8 cellular contexts compared by ENCODE assay signal in genomic region chr3:51686512-51687215, GRCh38. TPM values are rescaled to one million over a fixed set of nuclear protein-coding genes. Genes with fewer than 3 reads are reported as not detected.
DNase-seq lines count a peak whose midpoint lies in the region; ATAC-seq and TF ChIP-seq lines count a peak whose summit lies in the region.

No MANE protein-coding gene starts in this region.

- H3K27me3 Mint-ChIP-seq in chondrocyte (ENCODE audit: low read depth) (no peaks in the 10 kb centered on the region), natural killer cell (ENCODE audit: low read depth in 2 of 2) (no peaks in the 10 kb centered on the region)

- H3K36me3 Mint-ChIP-seq in chondrocyte (ENCODE audit: low read depth), result peaks cover 24% of the 10 kb centered on the region
- H3K36me3 Mint-ChIP-seq in natural killer cell, result no peaks in the 10 kb centered on the region

- H3K9me3 Mint-ChIP-seq in chondrocyte (ENCODE audit: low read depth) (no peaks in the 10 kb centered on the region), natural killer cell (no peaks in the 10 kb centered on the region)

- TF ChIP-seq CTCF in GM13976 (IDR thresholded peaks at IDR 0.05; ENCODE audit: borderline replicate concordance, control extremely low read depth, extremely low read depth, insufficient read depth, missing control alignments) (no peak), chondrocyte (IDR thresholded peaks at IDR 0.05) (no peak), natural killer cell (IDR thresholded peaks at IDR 0.05) (no peak), WERI-Rb-1 (IDR thresholded peaks at IDR 0.05; ENCODE audit: low read depth, low read length) (no peak)

- DNase-seq in GM13976 (ENCODE audit: low spot score) (peak; percentile 64), chondrocyte (ENCODE audit: low spot score) (no peak), natural killer cell (peak; percentile 70), substantia nigra (lab: John Stamatoyannopoulos, UW) (peak in 2 of 49 donors; percentile 18 to 21), WERI-Rb-1 (no peak)
- peak; percentile 61 for DNase-seq in activated CD4-positive, alpha-beta T cell treated with anti-CD3 and anti-CD28 coated beads for 1 hour

- H3K27ac Mint-ChIP-seq in chondrocyte (ENCODE audit: unreplicated experiment), result peak overlapping the region; percentile 70
- peak overlapping the region; percentile 91 to 97 for H3K27ac Mint-ChIP-seq in natural killer cell

- intact Hi-C loops in natural killer cell (cut with micrococcal nuclease), result loop anchor here (2.0 kb wide), 1 partner anchor 16 kb away; the partner anchor contains the start of gene TEX264

- in situ Hi-C loops in GM13976 (cut with MboI; ENCODE audit: low sequenced_read_pairs, unreplicated experiment), result no loop called here

- H3K4me3 ChIP-seq in WERI-Rb-1 (ENCODE audit: low read depth, low read length), result no peak overlapping the region

- ATAC-seq in HG03342 (IDR thresholded peaks at IDR 0.05; ENCODE audit: unreplicated experiment) (peak; percentile 49), natural killer cell (peak; percentile 75 to 91 (median 88)), GM19455 (IDR thresholded peaks at IDR 0.05; ENCODE audit: unreplicated experiment) (no peak)

- H3K4me1 Mint-ChIP-seq in chondrocyte (ENCODE audit: low read depth) (peaks cover 33% of the 10 kb centered on the region), natural killer cell (peaks cover 61 to 71% of the 10 kb centered on the region in 2 donors)

- H3K4me3 Mint-ChIP-seq in chondrocyte (ENCODE audit: unreplicated experiment), result no peak overlapping the region
- peak overlapping the region; percentile 88 for H3K4me3 Mint-ChIP-seq in natural killer cell

- no peaks in the 10 kb centered on the region for H3K27me3 ChIP-seq in WERI-Rb-1 (ENCODE audit: insufficient read depth, low read depth, severe bottlenecking)

- peaks cover 35% of the 10 kb centered on the region for H3K36me3 ChIP-seq in WERI-Rb-1

- no peaks in the 10 kb centered on the region for H3K9me3 ChIP-seq in WERI-Rb-1 (ENCODE audit: severe bottlenecking)

- H3K27ac ChIP-seq in substantia nigra (ENCODE audit: low read depth, low read length, poor library complexity, severe bottlenecking) (peak overlapping the region; percentile 38), WERI-Rb-1 (no peak overlapping the region)

RNA-seq across cellular contexts. Expression of gene TEX264, which starts 15.6 kb away (rescaled TPM):
- 43.0 to 45.0 TPM (median 45.0 TPM) in 3 replicates for total RNA-seq in chondrocyte
- total RNA-seq in natural killer cell, result 10 to 100 TPM; 41.1 to 46.8 (median 45.4) TPM

RNA-seq across cellular contexts. Expression of gene GRM2, which starts 20.2 kb away (rescaled TPM):
- 0.10 TPM in 2 of 3 replicates, not detected in the other for total RNA-seq in chondrocyte
- 1 to 10 TPM; 5.6 to 8.0 (median 7.4) TPM for total RNA-seq in natural killer cell

Comparison
In these comparisons a context has a peak if more than half of its experiments do, and no peak if none do; other contexts are left out.
1. DNase-seq: peak in GM13976 (single experiment), activated CD4-positive, alpha-beta T cell treated with anti-CD3 and anti-CD28 coated beads for 1 hour (single experiment) and natural killer cell (single experiment); none in chondrocyte (single experiment) and WERI-Rb-1 (single experiment).